ENCODE assay signal across 8 cellular contexts in genomic region chr3:53160660-53161344, GRCh38. TPM values are rescaled to one million over a fixed set of nuclear protein-coding genes. Genes with fewer than 3 reads are reported as not detected.
DNase-seq lines count a peak whose midpoint lies in the region; ATAC-seq and TF ChIP-seq lines count a peak whose summit lies in the region.

Gene PRKCD (plus strand): TSS chr3:53161209. CDS start chr3:53178423, 17,214 bp downstream.

- H3K27ac ChIP-seq in caudate nucleus (ENCODE audit: low read depth, low read length): peak within 1 kb of the TSS; percentile 70

- ATAC-seq in HG02588 (IDR thresholded peaks at IDR 0.05; ENCODE audit: unreplicated experiment): peak; percentile 43
- peak; percentile 76 for ATAC-seq in WTC11

- CTCF ChIA-PET in WTC11 (lab: Charles Lee): interaction anchor here (0.6 to 3.2 kb wide), 21 partner anchors 9 to 340 kb away, joined by 3 to 27 read pairs (median 4); partner anchors contain the start of gene RFT1

- peak; percentile 17 for DNase-seq in DMS153 treated with DMSO at 0.1 percent for 48 hours (lab: John Stamatoyannopoulos, UW; ENCODE audit: unreplicated experiment)
- no peak for DNase-seq in DMS153 (lab: John Stamatoyannopoulos, UW)
- peak; percentile 4 for DNase-seq in NCI-H1092 treated with DMSO at 0.1 percent for 48 hours (lab: John Stamatoyannopoulos, UW)
- DNase-seq in WTC11 (ENCODE audit: low spot score): peak; percentile 81
- DNase-seq in caudate nucleus (lab: John Stamatoyannopoulos, UW): peak in 54 of 61 donors; percentile 8 to 84 (median 62)
- peak; percentile 89 for DNase-seq in islet precursor cell
- DNase-seq in stimulated activated CD4-positive, alpha-beta T cell treated with anti-CD3 and anti-CD28 coated beads, Interleukin-12 subunit alpha, Interleukin-12 subunit beta, amount 100 ng/mL, for 4 hours: peak; percentile 81

- peak within 1 kb of the TSS; percentile 86 for H3K4me3 Mint-ChIP-seq in WTC11

- POLR2A ChIA-PET in WTC11 (lab: Charles Lee): interaction anchor here (0.6 to 1.4 kb wide), 2 partner anchors 9 to 35 kb away, joined by 4 to 7 read pairs; no protein-coding TSS in a partner anchor

- TF ChIP-seq CTCF in WTC11 (IDR thresholded peaks at IDR 0.05): no peak

- H3K4me1 Mint-ChIP-seq in WTC11: peaks cover 40% of the 10 kb centered on the region

- no peak within 1 kb of the TSS for H3K27ac Mint-ChIP-seq in WTC11

- H3K9me3 Mint-ChIP-seq in WTC11: no peaks in the 10 kb centered on the region

- H3K27me3 Mint-ChIP-seq in WTC11 (ENCODE audit: low read depth): peaks cover 18% of the 10 kb centered on the region

- no peaks in the 10 kb centered on the region for H3K36me3 Mint-ChIP-seq in WTC11

TF ChIP-seq in WTC11, 78 proteins besides CTCF, POLR2A, EP300 and RAD21 (continues in another document):
- peak; percentile 22; the same call in 1 of the 2 replicates for TF ChIP-seq SP1 (CRISPR knock-in tag; conservative IDR thresholded peaks at IDR 0.05)
- TF ChIP-seq GRHL2 (CRISPR knock-in tag; IDR thresholded peaks at IDR 0.05; ENCODE audit: insufficient replicate concordance, severe bottlenecking): no peak
- TF ChIP-seq JUN (CRISPR knock-in tag; IDR thresholded peaks at IDR 0.05): no peak
- TF ChIP-seq ZBTB43 (CRISPR knock-in tag; IDR thresholded peaks at IDR 0.05): no peak
- no peak for TF ChIP-seq ZMAT4 (CRISPR knock-in tag; IDR thresholded peaks at IDR 0.05)
- no peak for TF ChIP-seq KAT7 (CRISPR knock-in tag; IDR thresholded peaks at IDR 0.05; ENCODE audit: borderline replicate concordance)
- no peak for TF ChIP-seq ARID4B (CRISPR knock-in tag; IDR thresholded peaks at IDR 0.05; ENCODE audit: borderline replicate concordance)
- TF ChIP-seq USF1 (CRISPR knock-in tag; IDR thresholded peaks at IDR 0.05): no peak
- TF ChIP-seq MXD4 (CRISPR knock-in tag; IDR thresholded peaks at IDR 0.05; ENCODE audit: borderline replicate concordance): no peak
- TF ChIP-seq HMGXB4 (CRISPR knock-in tag; IDR thresholded peaks at IDR 0.05): 0 out of 2 replicates have a peak, but pooled peaks have one; percentile 62
- TF ChIP-seq TCF7 (CRISPR knock-in tag; IDR thresholded peaks at IDR 0.05; ENCODE audit: low read depth): no peak
- no peak for TF ChIP-seq ZNF317 (CRISPR knock-in tag; IDR thresholded peaks at IDR 0.05; ENCODE audit: borderline replicate concordance, low read depth)
- TF ChIP-seq NFE2L1 (CRISPR knock-in tag; IDR thresholded peaks at IDR 0.05): no peak
- TF ChIP-seq SMAD3 (CRISPR knock-in tag; IDR thresholded peaks at IDR 0.05; ENCODE audit: borderline replicate concordance): no peak
- no peak for TF ChIP-seq AR (CRISPR knock-in tag; IDR thresholded peaks at IDR 0.05)
- TF ChIP-seq USF2 (CRISPR knock-in tag; IDR thresholded peaks at IDR 0.05): no peak
- no peak; the same call in 1 of the 2 replicates for TF ChIP-seq TP53 (CRISPR knock-in tag; IDR thresholded peaks at IDR 0.05)
- TF ChIP-seq ATF1 (CRISPR knock-in tag; IDR thresholded peaks at IDR 0.05): no peak
- no peak for TF ChIP-seq GABPB1 (CRISPR knock-in tag; IDR thresholded peaks at IDR 0.05)

RNA-seq across cellular contexts. Expression of gene PRKCD, which starts in this region (rescaled TPM):
- total RNA-seq in WTC11 (2021): 16.7 to 19.2 TPM (median 18.0 TPM) in 3 replicates
